Comparison of ENCODE assay signal across 12 cellular contexts in genomic region chr3:114333180-114333922, GRCh38. TPM values are rescaled to one million over a fixed set of nuclear protein-coding genes. Genes with fewer than 3 reads are reported as not detected.
DNase-seq lines count a peak whose midpoint lies in the region; ATAC-seq and TF ChIP-seq lines count a peak whose summit lies in the region.
"Had no signal": no experiment of that assay in that cellular context is flagged by ENCODE, and none has a peak within 500 bp of the region (broad histone marks: within the 10 kb centered on the region; RNA-seq: fewer than 3 reads in every experiment).

No MANE protein-coding gene starts in this region.

- peak overlapping the region; percentile 76 for H3K27ac Mint-ChIP-seq in GM23338

- H3K36me3 ChIP-seq in GM23338 (ENCODE audit: insufficient read depth): no peaks in the 10 kb centered on the region
- no peaks in the 10 kb centered on the region for H3K36me3 ChIP-seq in OCI-LY1 (ENCODE audit: insufficient read depth, low read length)
- no peaks in the 10 kb centered on the region for H3K36me3 ChIP-seq in PC-3 (ENCODE audit: low read depth, low read length)

- DNase-seq in GM23338 (ENCODE audit: low spot score) (peak; percentile 60), cerebellar cortex (ENCODE audit: low spot score) (peak; percentile 18), skeletal muscle cell (ENCODE audit: low read depth) (peak; percentile 21), PC-3 (no peak)
- DNase-seq: effector CD4-positive, alpha-beta T cell; heart left ventricle; SIG-M5 had no signal

- ATAC-seq in GM23338: peak; percentile 91
- no peak for ATAC-seq in GM21723 (IDR thresholded peaks at IDR 0.05; ENCODE audit: unreplicated experiment)
- no peak for ATAC-seq in PC-3
- no peak for ATAC-seq in HG02759 (IDR thresholded peaks at IDR 0.05; ENCODE audit: unreplicated experiment)
- ATAC-seq: heart left ventricle had no signal

- H2AFZ ChIP-seq in GM23338 (peak overlapping the region; percentile 23; the same call in 1 of the 2 replicates), OCI-LY1 (ENCODE audit: low read length) (peak overlapping the region; percentile 48), PC-3 (ENCODE audit: low read length) (no peak overlapping the region)
- H2AFZ ChIP-seq: parathyroid adenoma had no signal

- peaks cover 4% of the 10 kb centered on the region; the same call in 1 of the 3 replicates for H3K9me3 Mint-ChIP-seq in GM23338

- intact Hi-C loops in PC-3 (cut with micrococcal nuclease): no loop called here

- no peaks in the 10 kb centered on the region for H3K9me2 ChIP-seq in GM23338 (ENCODE audit: insufficient read depth)
- H3K9me2 ChIP-seq in OCI-LY1 (ENCODE audit: low read depth, low read length): no peaks in the 10 kb centered on the region
- H3K9me2 ChIP-seq in PC-3 (replicated peaks; ENCODE audit: low read length): no peaks in the 10 kb centered on the region

- peaks cover 51% of the 10 kb centered on the region for H3K4me1 Mint-ChIP-seq in GM23338

- H3K4me2 ChIP-seq in GM23338 (peak overlapping the region; percentile 20), OCI-LY1 (ENCODE audit: low read length) (peak overlapping the region; percentile 66), PC-3 (ENCODE audit: low read length) (no peak overlapping the region)

- POLR2A ChIA-PET in PC-3 (lab: Charles Lee; ENCODE audit: unreplicated experiment): no interaction called here

- H3K79me2 ChIP-seq in GM23338 (replicated peaks; ENCODE audit: insufficient read depth): no peaks in the 10 kb centered on the region
- no peaks in the 10 kb centered on the region for H3K79me2 ChIP-seq in OCI-LY1 (ENCODE audit: insufficient read depth, low read length)
- H3K79me2 ChIP-seq in PC-3 (ENCODE audit: low read length): no peaks in the 10 kb centered on the region
- H3K79me2 ChIP-seq: parathyroid adenoma had no signal

- H3K4me1 ChIP-seq in GM23338 (ENCODE audit: insufficient read depth) (peaks cover 34% of the 10 kb centered on the region), OCI-LY1 (ENCODE audit: insufficient read depth, low read length, severe bottlenecking) (peaks cover 23% of the 10 kb centered on the region), PC-3 (ENCODE audit: insufficient read depth, low read length) (no peaks in the 10 kb centered on the region)

- H3K9me3 ChIP-seq in OCI-LY1 (ENCODE audit: low read length) (peaks cover 11% of the 10 kb centered on the region), PC-3 (ENCODE audit: low read length) (no peaks in the 10 kb centered on the region)

- H3K27me3 Mint-ChIP-seq in GM23338 (ENCODE audit: insufficient read depth, low read depth, poor library complexity): peaks cover 3% of the 10 kb centered on the region

- H3K9ac ChIP-seq in OCI-LY1 (ENCODE audit: low read length) (peak overlapping the region; percentile 44; the same call in 1 of the 2 replicates), PC-3 (ENCODE audit: low read length) (no peak overlapping the region)
- H3K9ac ChIP-seq: parathyroid adenoma had no signal

- TF ChIP-seq CTCF in GM23338 (conservative IDR thresholded peaks at IDR 0.05; ENCODE audit: low read depth in 2 of 2): no peak
- TF ChIP-seq CTCF in OCI-LY1 (IDR thresholded peaks at IDR 0.05; ENCODE audit: low read length): no peak
- no peak for TF ChIP-seq CTCF in PC-3 (conservative IDR thresholded peaks at IDR 0.05; ENCODE audit: low read depth, low read length)

- H4K20me1 ChIP-seq in GM23338 (replicated peaks; ENCODE audit: insufficient read depth) (no peaks in the 10 kb centered on the region), OCI-LY1 (ENCODE audit: insufficient read depth, low read length) (no peaks in the 10 kb centered on the region), PC-3 (ENCODE audit: low read length) (no peaks in the 10 kb centered on the region)

- no peaks in the 10 kb centered on the region for H3K27me3 ChIP-seq in GM23338 (ENCODE audit: insufficient read depth)
- H3K27me3 ChIP-seq in OCI-LY1 (ENCODE audit: insufficient read depth, low read length): no peaks in the 10 kb centered on the region
- H3K27me3 ChIP-seq in PC-3 (ENCODE audit: low read length): no peaks in the 10 kb centered on the region
- H3K27me3 ChIP-seq: heart left ventricle had no signal

- H3K27ac ChIP-seq in GM23338 (ENCODE audit: low read depth) (peak overlapping the region; percentile 78), OCI-LY1 (ENCODE audit: low read depth, low read length, poor library complexity, severe bottlenecking) (peak overlapping the region; percentile 92), PC-3 (ENCODE audit: low read length) (no peak overlapping the region)
- H3K27ac ChIP-seq: parathyroid adenoma had no signal

- H3K36me3 Mint-ChIP-seq in GM23338 (ENCODE audit: low read depth): no peaks in the 10 kb centered on the region

- CTCF ChIA-PET in PC-3 (lab: Charles Lee): no interaction called here

- H3F3A ChIP-seq in GM23338 (replicated peaks; ENCODE audit: low read depth) (peaks cover 5% of the 10 kb centered on the region), OCI-LY1 (ENCODE audit: insufficient read depth, low read length) (peaks cover 6% of the 10 kb centered on the region; the same call in 1 of the 2 replicates), PC-3 (ENCODE audit: low read length, unreplicated experiment) (no peaks in the 10 kb centered on the region)

- BruUV-seq in PC-3 (replicated peaks; lab: Mats Ljungman, UMichigan): no TSS peak

- H3K4me3 ChIP-seq in GM23338: 0 out of 2 replicates have a peak overlapping the region, but pooled peaks have one; percentile 1
- H3K4me3 ChIP-seq in OCI-LY1 (ENCODE audit: low read depth, low read length, poor library complexity, severe bottlenecking): peak overlapping the region; percentile 18
- H3K4me3 ChIP-seq in skeletal muscle cell (ENCODE audit: low read depth, low read length): no peak overlapping the region
- H3K4me3 ChIP-seq in PC-3 (ENCODE audit: low read length): no peak overlapping the region
- H3K4me3 ChIP-seq: heart left ventricle had no signal

- H3K4me3 Mint-ChIP-seq in GM23338: no peak overlapping the region

TF ChIP-seq in GM23338, 12 proteins besides CTCF, POLR2A, EP300 and RAD21 (continues in another document):
- TF ChIP-seq ZNF114 (CRISPR knock-in tag; IDR thresholded peaks at IDR 0.05): no peak
- no peak for TF ChIP-seq ZNF462 (CRISPR knock-in tag; IDR thresholded peaks at IDR 0.05)
- no peak for TF ChIP-seq STAT1 (IDR thresholded peaks at IDR 0.05; ENCODE audit: unreplicated experiment)
- TF ChIP-seq EZH2phosphoT487 (IDR thresholded peaks at IDR 0.05; ENCODE audit: unreplicated experiment): no peak
- TF ChIP-seq NANOG (IDR thresholded peaks at IDR 0.05; ENCODE audit: borderline replicate concordance): no peak

RNA-seq across cellular contexts. Expression of gene TIGIT, which starts 39.5 kb away (rescaled TPM):
- 0.07 TPM in 1 of 2 replicates, not detected in the other for total RNA-seq in GM23338 (2014; rRNA removed; shearing (Covaris generic))
- polyA plus RNA-seq in GM23338 (2016; fragmentation: Nextera tagmentation; extraction: Ambion mirVana): 0.07 and 0.50 TPM in 2 replicates
- not detected in 2 replicates for total RNA-seq in PC-3 (2014; rRNA removed)
- total RNA-seq: MCF 10A had no signal

Comparison
In these comparisons a context has a peak if more than half of its experiments do, and no peak if none do; other contexts are left out.
1. H3K4me3 ChIP-seq: peak in GM23338 (single experiment) and OCI-LY1 (single experiment); none in skeletal muscle cell (single experiment) and PC-3 (single experiment).